ENCODE assay signal across 1 cellular context in the genomic region with DNA sequence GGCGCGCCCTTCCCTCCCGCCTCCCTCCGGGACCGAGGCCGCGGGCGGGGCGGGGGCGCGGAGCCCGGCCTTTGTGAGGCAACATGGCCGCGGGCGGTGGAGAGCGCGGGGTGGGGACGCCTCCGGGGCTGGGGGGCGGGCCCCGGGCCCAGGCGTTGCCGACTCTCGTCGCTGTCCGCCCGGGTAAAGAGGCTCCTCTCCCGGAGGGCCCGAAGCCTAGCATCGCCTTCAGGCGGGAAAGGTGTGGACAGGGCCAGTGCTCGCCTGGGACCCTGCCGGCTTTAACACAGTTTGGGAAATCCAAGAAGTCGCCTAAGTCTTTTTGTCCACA.
TF ChIP-seq lines count a peak whose summit lies in the region.

No MANE protein-coding gene starts in this region.

TF ChIP-seq in HEK293, 187 proteins besides CTCF, POLR2A, EP300 and RAD21 (continued from another document):
- TF ChIP-seq, protein P1, sequence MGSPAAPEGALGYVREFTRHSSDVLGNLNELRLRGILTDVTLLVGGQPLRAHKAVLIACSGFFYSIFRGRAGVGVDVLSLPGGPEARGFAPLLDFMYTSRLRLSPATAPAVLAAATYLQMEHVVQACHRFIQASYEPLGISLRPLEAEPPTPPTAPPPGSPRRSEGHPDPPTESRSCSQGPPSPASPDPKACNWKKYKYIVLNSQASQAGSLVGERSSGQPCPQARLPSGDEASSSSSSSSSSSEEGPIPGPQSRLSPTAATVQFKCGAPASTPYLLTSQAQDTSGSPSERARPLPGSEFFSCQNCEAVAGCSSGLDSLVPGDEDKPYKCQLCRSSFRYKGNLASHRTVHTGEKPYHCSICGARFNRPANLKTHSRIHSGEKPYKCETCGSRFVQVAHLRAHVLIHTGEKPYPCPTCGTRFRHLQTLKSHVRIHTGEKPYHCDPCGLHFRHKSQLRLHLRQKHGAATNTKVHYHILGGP (tag by site-specific recombination; IDR thresholded peaks at IDR 0.05) = no peak
- no peak for TF ChIP-seq ZNF600 (tag by site-specific recombination; IDR thresholded peaks at IDR 0.05)
- TF ChIP-seq, protein P2, sequence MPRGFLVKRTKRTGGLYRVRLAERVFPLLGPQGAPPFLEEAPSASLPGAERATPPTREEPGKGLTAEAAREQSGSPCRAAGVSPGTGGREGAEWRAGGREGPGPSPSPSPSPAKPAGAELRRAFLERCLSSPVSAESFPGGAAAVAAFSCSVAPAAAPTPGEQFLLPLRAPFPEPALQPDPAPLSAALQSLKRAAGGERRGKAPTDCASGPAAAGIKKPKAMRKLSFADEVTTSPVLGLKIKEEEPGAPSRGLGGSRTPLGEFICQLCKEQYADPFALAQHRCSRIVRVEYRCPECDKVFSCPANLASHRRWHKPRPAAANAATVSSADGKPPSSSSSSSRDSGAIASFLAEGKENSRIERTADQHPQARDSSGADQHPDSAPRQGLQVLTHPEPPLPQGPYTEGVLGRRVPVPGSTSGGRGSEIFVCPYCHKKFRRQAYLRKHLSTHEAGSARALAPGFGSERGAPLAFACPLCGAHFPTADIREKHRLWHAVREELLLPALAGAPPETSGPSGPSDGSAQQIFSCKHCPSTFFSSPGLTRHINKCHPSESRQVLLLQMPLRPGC (tag by site-specific recombination; IDR thresholded peaks at IDR 0.05) = no peak
- no peak for TF ChIP-seq ZNF169 (tag by site-specific recombination; IDR thresholded peaks at IDR 0.05)
- TF ChIP-seq ZNF843 (tag by site-specific recombination; IDR thresholded peaks at IDR 0.05) = no peak
- TF ChIP-seq ZNF555 (tag by site-specific recombination; conservative IDR thresholded peaks at IDR 0.05) = no peak
- TF ChIP-seq, protein P3, sequence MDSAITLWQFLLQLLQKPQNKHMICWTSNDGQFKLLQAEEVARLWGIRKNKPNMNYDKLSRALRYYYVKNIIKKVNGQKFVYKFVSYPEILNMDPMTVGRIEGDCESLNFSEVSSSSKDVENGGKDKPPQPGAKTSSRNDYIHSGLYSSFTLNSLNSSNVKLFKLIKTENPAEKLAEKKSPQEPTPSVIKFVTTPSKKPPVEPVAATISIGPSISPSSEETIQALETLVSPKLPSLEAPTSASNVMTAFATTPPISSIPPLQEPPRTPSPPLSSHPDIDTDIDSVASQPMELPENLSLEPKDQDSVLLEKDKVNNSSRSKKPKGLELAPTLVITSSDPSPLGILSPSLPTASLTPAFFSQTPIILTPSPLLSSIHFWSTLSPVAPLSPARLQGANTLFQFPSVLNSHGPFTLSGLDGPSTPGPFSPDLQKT (IDR thresholded peaks at IDR 0.05; ENCODE audit: borderline replicate concordance, low read depth, low read length) = no peak
- TF ChIP-seq, protein P4, sequence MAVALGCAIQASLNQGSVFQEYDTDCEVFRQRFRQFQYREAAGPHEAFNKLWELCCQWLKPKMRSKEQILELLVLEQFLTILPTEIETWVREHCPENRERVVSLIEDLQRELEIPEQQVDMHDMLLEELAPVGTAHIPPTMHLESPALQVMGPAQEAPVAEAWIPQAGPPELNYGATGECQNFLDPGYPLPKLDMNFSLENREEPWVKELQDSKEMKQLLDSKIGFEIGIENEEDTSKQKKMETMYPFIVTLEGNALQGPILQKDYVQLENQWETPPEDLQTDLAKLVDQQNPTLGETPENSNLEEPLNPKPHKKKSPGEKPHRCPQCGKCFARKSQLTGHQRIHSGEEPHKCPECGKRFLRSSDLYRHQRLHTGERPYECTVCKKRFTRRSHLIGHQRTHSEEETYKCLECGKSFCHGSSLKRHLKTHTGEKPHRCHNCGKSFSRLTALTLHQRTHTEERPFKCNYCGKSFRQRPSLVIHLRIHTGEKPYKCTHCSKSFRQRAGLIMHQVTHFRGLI (tag by site-specific recombination; IDR thresholded peaks at IDR 0.05) = no peak
- no peak for TF ChIP-seq BCL11A (tag by site-specific recombination; IDR thresholded peaks at IDR 0.05; ENCODE audit: low read depth)
- TF ChIP-seq, protein P5, sequence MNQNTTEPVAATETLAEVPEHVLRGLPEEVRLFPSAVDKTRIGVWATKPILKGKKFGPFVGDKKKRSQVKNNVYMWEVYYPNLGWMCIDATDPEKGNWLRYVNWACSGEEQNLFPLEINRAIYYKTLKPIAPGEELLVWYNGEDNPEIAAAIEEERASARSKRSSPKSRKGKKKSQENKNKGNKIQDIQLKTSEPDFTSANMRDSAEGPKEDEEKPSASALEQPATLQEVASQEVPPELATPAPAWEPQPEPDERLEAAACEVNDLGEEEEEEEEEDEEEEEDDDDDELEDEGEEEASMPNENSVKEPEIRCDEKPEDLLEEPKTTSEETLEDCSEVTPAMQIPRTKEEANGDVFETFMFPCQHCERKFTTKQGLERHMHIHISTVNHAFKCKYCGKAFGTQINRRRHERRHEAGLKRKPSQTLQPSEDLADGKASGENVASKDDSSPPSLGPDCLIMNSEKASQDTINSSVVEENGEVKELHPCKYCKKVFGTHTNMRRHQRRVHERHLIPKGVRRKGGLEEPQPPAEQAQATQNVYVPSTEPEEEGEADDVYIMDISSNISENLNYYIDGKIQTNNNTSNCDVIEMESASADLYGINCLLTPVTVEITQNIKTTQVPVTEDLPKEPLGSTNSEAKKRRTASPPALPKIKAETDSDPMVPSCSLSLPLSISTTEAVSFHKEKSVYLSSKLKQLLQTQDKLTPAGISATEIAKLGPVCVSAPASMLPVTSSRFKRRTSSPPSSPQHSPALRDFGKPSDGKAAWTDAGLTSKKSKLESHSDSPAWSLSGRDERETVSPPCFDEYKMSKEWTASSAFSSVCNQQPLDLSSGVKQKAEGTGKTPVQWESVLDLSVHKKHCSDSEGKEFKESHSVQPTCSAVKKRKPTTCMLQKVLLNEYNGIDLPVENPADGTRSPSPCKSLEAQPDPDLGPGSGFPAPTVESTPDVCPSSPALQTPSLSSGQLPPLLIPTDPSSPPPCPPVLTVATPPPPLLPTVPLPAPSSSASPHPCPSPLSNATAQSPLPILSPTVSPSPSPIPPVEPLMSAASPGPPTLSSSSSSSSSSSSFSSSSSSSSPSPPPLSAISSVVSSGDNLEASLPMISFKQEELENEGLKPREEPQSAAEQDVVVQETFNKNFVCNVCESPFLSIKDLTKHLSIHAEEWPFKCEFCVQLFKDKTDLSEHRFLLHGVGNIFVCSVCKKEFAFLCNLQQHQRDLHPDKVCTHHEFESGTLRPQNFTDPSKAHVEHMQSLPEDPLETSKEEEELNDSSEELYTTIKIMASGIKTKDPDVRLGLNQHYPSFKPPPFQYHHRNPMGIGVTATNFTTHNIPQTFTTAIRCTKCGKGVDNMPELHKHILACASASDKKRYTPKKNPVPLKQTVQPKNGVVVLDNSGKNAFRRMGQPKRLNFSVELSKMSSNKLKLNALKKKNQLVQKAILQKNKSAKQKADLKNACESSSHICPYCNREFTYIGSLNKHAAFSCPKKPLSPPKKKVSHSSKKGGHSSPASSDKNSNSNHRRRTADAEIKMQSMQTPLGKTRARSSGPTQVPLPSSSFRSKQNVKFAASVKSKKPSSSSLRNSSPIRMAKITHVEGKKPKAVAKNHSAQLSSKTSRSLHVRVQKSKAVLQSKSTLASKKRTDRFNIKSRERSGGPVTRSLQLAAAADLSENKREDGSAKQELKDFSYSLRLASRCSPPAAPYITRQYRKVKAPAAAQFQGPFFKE (tag by site-specific recombination; IDR thresholded peaks at IDR 0.05; ENCODE audit: borderline replicate concordance) = no peak
- peak; percentile 54; the same call in 1 of the 2 replicates for TF ChIP-seq ZBTB20 (tag by site-specific recombination; IDR thresholded peaks at IDR 0.05)
- TF ChIP-seq, protein P6, sequence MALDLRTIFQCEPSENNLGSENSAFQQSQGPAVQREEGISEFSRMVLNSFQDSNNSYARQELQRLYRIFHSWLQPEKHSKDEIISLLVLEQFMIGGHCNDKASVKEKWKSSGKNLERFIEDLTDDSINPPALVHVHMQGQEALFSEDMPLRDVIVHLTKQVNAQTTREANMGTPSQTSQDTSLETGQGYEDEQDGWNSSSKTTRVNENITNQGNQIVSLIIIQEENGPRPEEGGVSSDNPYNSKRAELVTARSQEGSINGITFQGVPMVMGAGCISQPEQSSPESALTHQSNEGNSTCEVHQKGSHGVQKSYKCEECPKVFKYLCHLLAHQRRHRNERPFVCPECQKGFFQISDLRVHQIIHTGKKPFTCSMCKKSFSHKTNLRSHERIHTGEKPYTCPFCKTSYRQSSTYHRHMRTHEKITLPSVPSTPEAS (tag by site-specific recombination; IDR thresholded peaks at IDR 0.05) = 0 out of 2 replicates have a peak, but pooled peaks have one; percentile 5
- no peak for TF ChIP-seq ZNF366 (tag by site-specific recombination; conservative IDR thresholded peaks at IDR 0.05)
- TF ChIP-seq, protein P7, sequence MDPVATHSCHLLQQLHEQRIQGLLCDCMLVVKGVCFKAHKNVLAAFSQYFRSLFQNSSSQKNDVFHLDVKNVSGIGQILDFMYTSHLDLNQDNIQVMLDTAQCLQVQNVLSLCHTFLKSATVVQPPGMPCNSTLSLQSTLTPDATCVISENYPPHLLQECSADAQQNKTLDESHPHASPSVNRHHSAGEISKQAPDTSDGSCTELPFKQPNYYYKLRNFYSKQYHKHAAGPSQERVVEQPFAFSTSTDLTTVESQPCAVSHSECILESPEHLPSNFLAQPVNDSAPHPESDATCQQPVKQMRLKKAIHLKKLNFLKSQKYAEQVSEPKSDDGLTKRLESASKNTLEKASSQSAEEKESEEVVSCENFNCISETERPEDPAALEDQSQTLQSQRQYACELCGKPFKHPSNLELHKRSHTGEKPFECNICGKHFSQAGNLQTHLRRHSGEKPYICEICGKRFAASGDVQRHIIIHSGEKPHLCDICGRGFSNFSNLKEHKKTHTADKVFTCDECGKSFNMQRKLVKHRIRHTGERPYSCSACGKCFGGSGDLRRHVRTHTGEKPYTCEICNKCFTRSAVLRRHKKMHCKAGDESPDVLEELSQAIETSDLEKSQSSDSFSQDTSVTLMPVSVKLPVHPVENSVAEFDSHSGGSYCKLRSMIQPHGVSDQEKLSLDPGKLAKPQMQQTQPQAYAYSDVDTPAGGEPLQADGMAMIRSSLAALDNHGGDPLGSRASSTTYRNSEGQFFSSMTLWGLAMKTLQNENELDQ (tag by site-specific recombination; IDR thresholded peaks at IDR 0.05; ENCODE audit: low read depth) = no peak
- TF ChIP-seq, protein P8, sequence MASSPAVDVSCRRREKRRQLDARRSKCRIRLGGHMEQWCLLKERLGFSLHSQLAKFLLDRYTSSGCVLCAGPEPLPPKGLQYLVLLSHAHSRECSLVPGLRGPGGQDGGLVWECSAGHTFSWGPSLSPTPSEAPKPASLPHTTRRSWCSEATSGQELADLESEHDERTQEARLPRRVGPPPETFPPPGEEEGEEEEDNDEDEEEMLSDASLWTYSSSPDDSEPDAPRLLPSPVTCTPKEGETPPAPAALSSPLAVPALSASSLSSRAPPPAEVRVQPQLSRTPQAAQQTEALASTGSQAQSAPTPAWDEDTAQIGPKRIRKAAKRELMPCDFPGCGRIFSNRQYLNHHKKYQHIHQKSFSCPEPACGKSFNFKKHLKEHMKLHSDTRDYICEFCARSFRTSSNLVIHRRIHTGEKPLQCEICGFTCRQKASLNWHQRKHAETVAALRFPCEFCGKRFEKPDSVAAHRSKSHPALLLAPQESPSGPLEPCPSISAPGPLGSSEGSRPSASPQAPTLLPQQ (tag by site-specific recombination; IDR thresholded peaks at IDR 0.05) = no peak
- TF ChIP-seq EGR2 (tag by site-specific recombination; IDR thresholded peaks at IDR 0.05; ENCODE audit: low read depth) = 0 out of 2 replicates have a peak, but pooled peaks have one; percentile 12
- no peak for TF ChIP-seq ZFP69B (tag by site-specific recombination; IDR thresholded peaks at IDR 0.05)
- TF ChIP-seq KLF1 (tag by site-specific recombination; IDR thresholded peaks at IDR 0.05) = no peak
- no peak for TF ChIP-seq ZFP3 (tag by site-specific recombination; IDR thresholded peaks at IDR 0.05; ENCODE audit: low read depth)
- no peak for TF ChIP-seq ZNF266 (tag by site-specific recombination; IDR thresholded peaks at IDR 0.05; ENCODE audit: low read depth)
- TF ChIP-seq ZBTB8A (tag by site-specific recombination; IDR thresholded peaks at IDR 0.05) = peak; percentile 52
- TF ChIP-seq ZNF341 (tag by site-specific recombination; IDR thresholded peaks at IDR 0.05; ENCODE audit: low read depth) = no peak
- TF ChIP-seq WT1 (tag by site-specific recombination; IDR thresholded peaks at IDR 0.05) = no peak
TF ChIP-seq in HEK293: peak in this region for 7.
